ENCODE assay signal across 8 cellular contexts in the genomic region with DNA sequence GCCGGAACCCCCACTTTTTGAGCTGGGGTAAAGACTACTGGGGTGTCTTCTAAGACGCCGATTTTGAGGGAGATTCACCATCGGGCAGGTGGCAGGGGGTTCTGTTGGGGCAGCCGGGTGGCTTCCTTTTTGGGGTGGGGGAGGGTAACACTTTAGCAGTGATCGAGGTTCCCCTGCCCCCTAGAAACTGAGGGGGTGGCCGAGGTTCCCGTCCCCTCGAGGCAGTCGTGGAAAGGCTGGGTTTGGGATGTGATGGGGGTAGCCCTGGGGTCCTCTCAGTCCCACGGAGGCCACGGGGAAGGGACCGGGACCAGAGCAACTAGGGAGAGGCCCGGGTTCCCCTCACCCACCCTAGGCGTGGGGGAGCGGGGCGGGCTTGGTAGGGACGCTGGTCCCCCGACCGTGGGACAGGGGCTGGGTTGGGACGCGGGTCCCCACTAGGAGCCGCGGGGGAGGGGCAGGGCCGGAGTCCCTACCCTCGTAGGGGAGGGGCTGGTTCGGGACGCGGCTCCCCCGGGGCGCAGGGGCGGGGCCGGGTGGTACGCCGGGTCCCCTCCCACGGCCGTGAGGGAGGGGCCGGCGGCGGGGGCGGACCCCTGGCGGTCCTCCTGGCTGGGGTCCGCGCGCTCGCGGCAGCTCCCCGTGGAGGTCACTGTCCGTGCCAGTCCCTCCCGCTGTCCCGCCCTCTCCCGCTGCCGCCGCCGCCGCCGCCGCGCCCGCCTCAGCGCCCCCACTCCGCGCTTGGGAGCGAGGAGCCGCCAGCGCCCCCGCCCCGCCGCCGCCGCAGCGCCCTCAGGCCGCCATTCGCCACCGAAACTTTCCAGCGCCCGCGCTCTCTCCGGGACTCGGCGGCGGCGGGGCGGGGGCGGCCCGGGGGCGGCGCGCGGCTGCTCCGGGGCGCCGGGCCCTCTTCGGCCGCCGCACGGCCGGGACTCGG. TPM values are rescaled to one million over a fixed set of nuclear protein-coding genes. Genes with fewer than 3 reads are reported as not detected.
DNase-seq lines count a peak whose midpoint lies in the region.

A gene (plus strand): TSS at position 624 of the 937 bp plus-strand sequence. CDS start 188,529 bp downstream, outside the sequence.

- no peak within 1 kb of the TSS for H3K4me3 ChIP-seq in endocrine pancreas (ENCODE audit: control insufficient read depth, insufficient read depth, low read length)

- no peaks in the 10 kb centered on the region for H3K9me3 ChIP-seq in ES-I3 (ENCODE audit: control insufficient read depth, insufficient read depth, low read length)
- no peaks in the 10 kb centered on the region for H3K9me3 ChIP-seq in endocrine pancreas (ENCODE audit: control insufficient read depth, low read length)

- DNase-seq in HCEC 1CT (peak; percentile 28), NCI-H2227 (lab: John Stamatoyannopoulos, UW; ENCODE audit: unreplicated experiment) (peak; percentile 79), mesenteric fat pad (ENCODE audit: low spot score) (peak; percentile 90), NCI-H2029 (lab: John Stamatoyannopoulos, UW) (no peak)
- peak; percentile 78 for DNase-seq in activated CD8-positive, alpha-beta memory T cell treated with anti-CD3 and anti-CD28 coated beads for 24 hours
- DNase-seq in stimulated activated naive CD4-positive, alpha-beta T cell treated with Interleukin-2 at 50 U/mL for 16 hours (lab: John Stamatoyannopoulos, UW), result peak; percentile 60

- no peaks in the 10 kb centered on the region for H3K27me3 ChIP-seq in endocrine pancreas (ENCODE audit: control insufficient read depth, insufficient read depth, low read length)

- H3K4me1 ChIP-seq in ES-I3 (ENCODE audit: insufficient read depth, low read length) (peaks cover 14% of the 10 kb centered on the region), endocrine pancreas (ENCODE audit: control insufficient read depth, insufficient read depth, low read length) (no peaks in the 10 kb centered on the region)

- H3K9ac ChIP-seq in ES-I3 (ENCODE audit: low read depth, low read length), result peak within 1 kb of the TSS; percentile 62
- H3K9ac ChIP-seq in endocrine pancreas (ENCODE audit: control insufficient read depth, insufficient read depth, low read length), result peak within 1 kb of the TSS; percentile 41

- H3K36me3 ChIP-seq in ES-I3 (ENCODE audit: insufficient read depth, low read length) (no peaks in the 10 kb centered on the region), endocrine pancreas (ENCODE audit: control insufficient read depth, insufficient read depth, low read length) (no peaks in the 10 kb centered on the region)

RNA-seq across cellular contexts. Expression of the gene that starts here (rescaled TPM):
- total RNA-seq in mesenteric fat pad, result 19.2 TPM
